In genomic region chr11:125552927-125553326, GRCh38 we compare ENCODE assay signal across 1 cellular context.
TF ChIP-seq lines count a peak whose summit lies in the region.

No MANE protein-coding gene starts in this region.

TF ChIP-seq in K562, 482 proteins besides CTCF, POLR2A, EP300 and RAD21 (continued from another document and continues in another):
- TF ChIP-seq ZBTB9 (CRISPR knock-in tag; IDR thresholded peaks at IDR 0.05) (0 out of 2 replicates have a peak, but pooled peaks have one; percentile 41), ETV5 (CRISPR knock-in tag; IDR thresholded peaks at IDR 0.05; ENCODE audit: low read depth) (peak; percentile 85), EP400 (IDR thresholded peaks at IDR 0.05) (peak; percentile 46), FOXJ2 (tag; IDR thresholded peaks at IDR 0.05) (no peak), TRIM28 (IDR thresholded peaks at IDR 0.05) (no peak), SREBF1 (IDR thresholded peaks at IDR 0.05; ENCODE audit: borderline replicate concordance, low read depth, low read length) (no peak), KDM1A (IDR thresholded peaks at IDR 0.05) (peak; percentile 95 to 96), NFXL1 (CRISPR knock-in tag; IDR thresholded peaks at IDR 0.05) (no peak), JUNB (CRISPR knock-in tag; conservative IDR thresholded peaks at IDR 0.05) (no peak), FIP1L1 (IDR thresholded peaks at IDR 0.05; ENCODE audit: low read depth, low read length, poor library complexity, severe bottlenecking) (no peak), POLR2H (tag; IDR thresholded peaks at IDR 0.05; ENCODE audit: low read depth) (no peak), ZNF512 (tag; IDR thresholded peaks at IDR 0.05) (no peak), PML (IDR thresholded peaks at IDR 0.05; ENCODE audit: low read length) (peak; percentile 96), ZNF274 (IDR thresholded peaks at IDR 0.05; ENCODE audit: borderline replicate concordance, low read depth, low read length) (peak; percentile 46; the same call in 1 of the 2 replicates), TCF7 (IDR thresholded peaks at IDR 0.05; ENCODE audit: borderline replicate concordance) (0 out of 2 replicates have a peak, but pooled peaks have one; percentile 44), RFX7 (CRISPR knock-in tag; IDR thresholded peaks at IDR 0.05) (no peak), CHCHD3 (CRISPR knock-in tag; IDR thresholded peaks at IDR 0.05) (no peak), RBM25 (IDR thresholded peaks at IDR 0.05; ENCODE audit: low read depth, low read length, severe bottlenecking) (no peak), SRSF9 (IDR thresholded peaks at IDR 0.05; ENCODE audit: borderline replicate concordance, low read depth, low read length) (no peak), SAFB (IDR thresholded peaks at IDR 0.05; ENCODE audit: borderline replicate concordance, low read depth, low read length) (no peak), GABPB2 (CRISPR knock-in tag; conservative IDR thresholded peaks at IDR 0.05) (no peak), NUFIP1 (IDR thresholded peaks at IDR 0.05; ENCODE audit: partially characterized antibody) (no peak), FOXA3 (CRISPR knock-in tag; conservative IDR thresholded peaks at IDR 0.05 in 1 of 2, IDR thresholded peaks at IDR 0.05 in 1 of 2) (peak in 1 of 2 experiments; percentile 86; a peak in 2 of 4 replicates), RUNX1 (IDR thresholded peaks at IDR 0.05; ENCODE audit: low read depth) (peak; percentile 94; the same call in 1 of the 2 replicates), HMGN3 (IDR thresholded peaks at IDR 0.05; ENCODE audit: borderline replicate concordance, extremely low read depth, insufficient read length, low read depth, low read length) (peak; percentile 43), RBM17 (IDR thresholded peaks at IDR 0.05; ENCODE audit: borderline replicate concordance, low read depth, low read length) (no peak), MYNN (IDR thresholded peaks at IDR 0.05) (peak; percentile 86), MYNN (CRISPR knock-in tag; IDR thresholded peaks at IDR 0.05) (no peak), KLF6 (CRISPR knock-in tag; IDR thresholded peaks at IDR 0.05; ENCODE audit: borderline replicate concordance) (peak; percentile 52; the same call in 1 of the 2 replicates), ZNF324 (CRISPR knock-in tag; IDR thresholded peaks at IDR 0.05) (no peak), RFX5 (IDR thresholded peaks at IDR 0.05; ENCODE audit: low read depth, low read length) (no peak), MLX (CRISPR knock-in tag; conservative IDR thresholded peaks at IDR 0.05) (no peak), THRAP3 (IDR thresholded peaks at IDR 0.05; ENCODE audit: borderline replicate concordance) (no peak), HMGXB4 (CRISPR knock-in tag; IDR thresholded peaks at IDR 0.05) (no peak), JUN (IDR thresholded peaks at IDR 0.05; ENCODE audit: borderline replicate concordance, low read depth, low read length) (no peak), JUN (CRISPR knock-in tag; IDR thresholded peaks at IDR 0.05; ENCODE audit: borderline replicate concordance) (no peak), ZBTB17 (CRISPR knock-in tag; IDR thresholded peaks at IDR 0.05) (0 out of 2 replicates have a peak, but pooled peaks have one; percentile 21), CAMTA2 (CRISPR knock-in tag; conservative IDR thresholded peaks at IDR 0.05) (no peak), SMARCB1 (IDR thresholded peaks at IDR 0.05; ENCODE audit: insufficient read length, low read depth) (no peak), HMG20B (CRISPR knock-in tag; IDR thresholded peaks at IDR 0.05) (no peak), ZNF347 (CRISPR knock-in tag; IDR thresholded peaks at IDR 0.05; ENCODE audit: low read depth) (no peak), STAG1 (CRISPR knock-in tag; IDR thresholded peaks at IDR 0.05; ENCODE audit: borderline replicate concordance) (no peak), RBM14 (IDR thresholded peaks at IDR 0.05; ENCODE audit: borderline replicate concordance, insufficient read depth, low read depth, low read length) (no peak), NCOA4 (IDR thresholded peaks at IDR 0.05; ENCODE audit: partially characterized antibody) (peak; percentile 73), SIX5 (IDR thresholded peaks at IDR 0.05; ENCODE audit: borderline replicate concordance in 1 of 2, insufficient read depth in 1 of 2, low read depth in 1 of 2, low read length in 2 of 2) (no peak), MBD2 (IDR thresholded peaks at IDR 0.05; ENCODE audit: borderline replicate concordance, low read depth) (peak; percentile 65), CUX1 (CRISPR knock-in tag; IDR thresholded peaks at IDR 0.05) (no peak), ZSCAN29 (IDR thresholded peaks at IDR 0.05) (peak; percentile 25; the same call in 1 of the 2 replicates), ZNF134 (CRISPR knock-in tag; conservative IDR thresholded peaks at IDR 0.05) (peak; percentile 50; the same call in 1 of the 2 replicates), SIRT6 (IDR thresholded peaks at IDR 0.05; ENCODE audit: low read depth, low read length) (no peak), ZNF644 (tag; IDR thresholded peaks at IDR 0.05; ENCODE audit: low read depth) (0 out of 2 replicates have a peak, but pooled peaks have one; percentile 53), CTBP1 (IDR thresholded peaks at IDR 0.05; ENCODE audit: borderline replicate concordance) (peak; percentile 90), ATF7 (IDR thresholded peaks at IDR 0.05) (peak; percentile 48; the same call in 1 of the 2 replicates), XRCC4 (IDR thresholded peaks at IDR 0.05; ENCODE audit: extremely low read depth, insufficient read depth, insufficient read length) (no peak), POU5F1 (IDR thresholded peaks at IDR 0.05; ENCODE audit: borderline replicate concordance, low read depth, low read length, partially characterized antibody) (no peak), GABPA (tag; conservative IDR thresholded peaks at IDR 0.05; ENCODE audit: low read depth) (peak; percentile 73), TCF7L2 (IDR thresholded peaks at IDR 0.05; ENCODE audit: low read depth, low read length) (no peak), GTF2E2 (tag; IDR thresholded peaks at IDR 0.05) (no peak; the same call in 1 of the 2 replicates), ESRRA (IDR thresholded peaks at IDR 0.05; ENCODE audit: borderline replicate concordance, low read depth) (no peak), PCBP1 (IDR thresholded peaks at IDR 0.05; ENCODE audit: low read depth, low read length, poor library complexity, severe bottlenecking) (no peak), ZNF696 (CRISPR knock-in tag; conservative IDR thresholded peaks at IDR 0.05) (no peak), ZZZ3 (IDR thresholded peaks at IDR 0.05) (no peak), MTF1 (CRISPR knock-in tag; IDR thresholded peaks at IDR 0.05; ENCODE audit: borderline replicate concordance) (no peak)
- TF ChIP-seq, protein P1, sequence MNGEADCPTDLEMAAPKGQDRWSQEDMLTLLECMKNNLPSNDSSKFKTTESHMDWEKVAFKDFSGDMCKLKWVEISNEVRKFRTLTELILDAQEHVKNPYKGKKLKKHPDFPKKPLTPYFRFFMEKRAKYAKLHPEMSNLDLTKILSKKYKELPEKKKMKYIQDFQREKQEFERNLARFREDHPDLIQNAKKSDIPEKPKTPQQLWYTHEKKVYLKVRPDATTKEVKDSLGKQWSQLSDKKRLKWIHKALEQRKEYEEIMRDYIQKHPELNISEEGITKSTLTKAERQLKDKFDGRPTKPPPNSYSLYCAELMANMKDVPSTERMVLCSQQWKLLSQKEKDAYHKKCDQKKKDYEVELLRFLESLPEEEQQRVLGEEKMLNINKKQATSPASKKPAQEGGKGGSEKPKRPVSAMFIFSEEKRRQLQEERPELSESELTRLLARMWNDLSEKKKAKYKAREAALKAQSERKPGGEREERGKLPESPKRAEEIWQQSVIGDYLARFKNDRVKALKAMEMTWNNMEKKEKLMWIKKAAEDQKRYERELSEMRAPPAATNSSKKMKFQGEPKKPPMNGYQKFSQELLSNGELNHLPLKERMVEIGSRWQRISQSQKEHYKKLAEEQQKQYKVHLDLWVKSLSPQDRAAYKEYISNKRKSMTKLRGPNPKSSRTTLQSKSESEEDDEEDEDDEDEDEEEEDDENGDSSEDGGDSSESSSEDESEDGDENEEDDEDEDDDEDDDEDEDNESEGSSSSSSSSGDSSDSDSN (IDR thresholded peaks at IDR 0.05; ENCODE audit: borderline replicate concordance in 1 of 2, low read depth in 2 of 2, low read length in 2 of 2) = 0 out of 4 replicates have a peak, but pooled peaks of 1 of the 2 experiments have one; percentile 47
- TF ChIP-seq, protein P2, sequence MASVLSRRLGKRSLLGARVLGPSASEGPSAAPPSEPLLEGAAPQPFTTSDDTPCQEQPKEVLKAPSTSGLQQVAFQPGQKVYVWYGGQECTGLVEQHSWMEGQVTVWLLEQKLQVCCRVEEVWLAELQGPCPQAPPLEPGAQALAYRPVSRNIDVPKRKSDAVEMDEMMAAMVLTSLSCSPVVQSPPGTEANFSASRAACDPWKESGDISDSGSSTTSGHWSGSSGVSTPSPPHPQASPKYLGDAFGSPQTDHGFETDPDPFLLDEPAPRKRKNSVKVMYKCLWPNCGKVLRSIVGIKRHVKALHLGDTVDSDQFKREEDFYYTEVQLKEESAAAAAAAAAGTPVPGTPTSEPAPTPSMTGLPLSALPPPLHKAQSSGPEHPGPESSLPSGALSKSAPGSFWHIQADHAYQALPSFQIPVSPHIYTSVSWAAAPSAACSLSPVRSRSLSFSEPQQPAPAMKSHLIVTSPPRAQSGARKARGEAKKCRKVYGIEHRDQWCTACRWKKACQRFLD (CRISPR knock-in tag; IDR thresholded peaks at IDR 0.05) = peak; percentile 94; the same call in 1 of the 2 replicates
